Comparison of ENCODE assay signal across 8 cellular contexts in the genomic region with DNA sequence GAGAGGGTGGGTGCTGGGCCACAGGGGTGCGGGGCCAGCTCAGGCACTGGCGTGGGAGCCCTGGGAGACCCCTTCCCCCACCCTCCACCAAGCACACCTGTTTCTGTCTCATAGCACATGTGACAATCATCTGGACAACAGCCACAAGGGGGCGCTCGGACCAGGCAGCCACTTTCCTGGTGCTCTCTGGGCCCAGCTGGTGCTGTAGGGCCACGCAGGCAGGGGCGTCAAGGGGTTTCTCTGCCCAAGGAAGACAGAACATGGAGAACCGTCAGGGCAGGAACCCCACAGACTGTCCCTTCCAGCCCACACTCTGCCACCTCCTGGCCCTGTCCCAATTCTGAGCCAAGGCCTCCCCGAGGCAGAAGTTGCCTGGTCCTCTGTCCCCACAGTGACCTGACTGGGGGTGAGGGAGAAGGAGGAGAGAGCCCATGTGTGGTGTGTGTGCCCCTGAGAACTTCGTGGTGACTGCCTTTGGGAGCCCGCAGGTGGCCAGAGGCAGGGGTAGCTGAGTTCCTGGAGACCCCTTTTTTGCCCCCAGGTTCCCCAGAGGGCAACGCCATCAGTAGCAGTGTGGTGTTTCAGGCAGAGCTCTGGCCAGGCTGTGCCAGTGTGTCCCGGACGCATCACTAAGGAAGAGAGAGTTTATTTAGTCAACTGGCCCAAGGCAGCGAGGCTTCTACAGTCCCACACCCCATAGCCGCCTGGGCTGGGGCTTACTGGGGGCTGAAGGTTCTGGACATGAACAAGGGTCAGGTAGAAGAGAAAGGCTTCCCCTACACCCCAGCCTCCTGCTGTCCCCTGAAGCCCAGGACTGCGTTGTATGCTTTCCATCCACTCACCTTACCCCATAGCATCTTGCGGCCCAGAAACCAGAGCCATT. TPM values are rescaled to one million over a fixed set of nuclear protein-coding genes. Genes with fewer than 3 reads are reported as not detected.
DNase-seq lines count a peak whose midpoint lies in the region; ATAC-seq and TF ChIP-seq lines count a peak whose summit lies in the region.

No MANE protein-coding gene starts in this region.

- peak; percentile 50 for ATAC-seq in left lobe of liver

- peaks cover 71% of the 10 kb centered on the region for H3K36me3 Mint-ChIP-seq in Caco-2 (ENCODE audit: insufficient read depth, unreplicated experiment)

- H3K9me3 Mint-ChIP-seq in Caco-2 (ENCODE audit: unreplicated experiment): no peaks in the 10 kb centered on the region

- no peaks in the 10 kb centered on the region for H3K27me3 Mint-ChIP-seq in Caco-2 (ENCODE audit: insufficient read depth, unreplicated experiment)

- POLR2A ChIA-PET in Caco-2 (lab: Charles Lee): no interaction called here

- CTCF ChIA-PET in Caco-2 (lab: Charles Lee): interaction anchor here (0.6 to 2.1 kb wide), 8 partner anchors 10 to 244 kb away, joined by 3 to 14 read pairs (median 3); a partner anchor contains a TSS

- peaks cover 30% of the 10 kb centered on the region for H3K4me1 Mint-ChIP-seq in Caco-2 (ENCODE audit: low read depth, unreplicated experiment)

- no peaks in the 10 kb centered on the region for H3K27me3 ChIP-seq in Caco-2 (replicated peaks; ENCODE audit: control insufficient read depth, insufficient read depth, low read length)
- no peaks in the 10 kb centered on the region for H3K27me3 ChIP-seq in HAP-1 (ENCODE audit: low read depth)

- peak overlapping the region; percentile 61 for H3K27ac Mint-ChIP-seq in Caco-2 (ENCODE audit: unreplicated experiment)

- in situ Hi-C loops in HAP-1 (cut with MboI; ENCODE audit: low sequenced_read_pairs): no loop called here

- H3K36me3 ChIP-seq in Caco-2 (ENCODE audit: control insufficient read depth, insufficient read depth, low read length): 0 out of 2 replicates have a peak, but pooled peaks cover 1% of the 10 kb centered on the region
- peaks cover 8% of the 10 kb centered on the region for H3K36me3 ChIP-seq in HAP-1 (replicated peaks)

- H3K4me3 Mint-ChIP-seq in Caco-2 (ENCODE audit: unreplicated experiment): peak overlapping the region; percentile 32

- BruUV-seq in Caco-2 (replicated peaks; lab: Mats Ljungman, UMichigan): no TSS peak

- H3K9me3 ChIP-seq in Caco-2: no peaks in the 10 kb centered on the region
- H3K9me3 ChIP-seq in HAP-1: no peaks in the 10 kb centered on the region

- H3K4me1 ChIP-seq in Caco-2 (peaks cover 18% of the 10 kb centered on the region), HAP-1 (peaks cover 19% of the 10 kb centered on the region)

- intact Hi-C loops in Caco-2 (cut with micrococcal nuclease; ENCODE audit: unreplicated experiment): loop anchor here (1.0 kb wide), 2 partner anchors 149 to 244 kb away; no protein-coding TSS in a partner anchor

- H3K4me3 ChIP-seq in Caco-2 (ENCODE audit: low read depth, low read length): no peak overlapping the region
- no peak overlapping the region for H3K4me3 ChIP-seq in HAP-1
- no peak overlapping the region for H3K4me3 ChIP-seq in cardiac fibroblast (replicated peaks in 1 of 2; ENCODE audit: low read depth in 2 of 2, low read length in 2 of 2)

- TF ChIP-seq CTCF in Caco-2 (IDR thresholded peaks at IDR 0.05; ENCODE audit: insufficient read depth in 1 of 2, low read depth in 1 of 2, low read length in 1 of 2, severe bottlenecking in 1 of 2, unreplicated experiment in 1 of 2): peak; percentile 83 to 93
- peak; percentile 77 for TF ChIP-seq CTCF in cardiac fibroblast (IDR thresholded peaks at IDR 0.05; ENCODE audit: low read depth, low read length)

- DNase-seq in Caco-2 (peak; percentile 85 to 89), HAP-1 (ENCODE audit: low spot score in 2 of 2) (peak; percentile 48 to 91), NCI-H2227 (lab: John Stamatoyannopoulos, UW; ENCODE audit: unreplicated experiment) (peak; percentile 67), cardiac fibroblast (ENCODE audit: low read depth in 2 of 2) (peak; percentile 66 to 71), left lobe of liver (ENCODE audit: low spot score) (peak; percentile 78), NCI-H187 treated with DMSO at 0.1 percent for 48 hours (lab: John Stamatoyannopoulos, UW) (no peak)
- peak; percentile 73 for DNase-seq in activated CD4-positive, CD25-positive, alpha-beta regulatory T cell treated with anti-CD3 and anti-CD28 coated beads, Interleukin-2, amount 50 U/mL, for 16 hours (ENCODE audit: low read depth, low spot score)
- peak; percentile 66 to 83 (median 81) for DNase-seq in stimulated activated CD4-positive, alpha-beta T cell treated with anti-CD3 and anti-CD28 coated beads, TNF-alpha, amount 100 ng/mL, for 24 hours (ENCODE audit: low read depth in 3 of 3)

RNA-seq across cellular contexts. Expression of a gene that starts 3.1 kb away (rescaled TPM):
- total RNA-seq in Caco-2 (2022) (34.9 and 41.7 TPM in 2 replicates), left lobe of liver (13.5 TPM)

RNA-seq across cellular contexts. Expression of a gene that starts 12.2 kb away (rescaled TPM):
- total RNA-seq in Caco-2 (2022) (6.7 and 10.7 TPM in 2 replicates), left lobe of liver (2.4 TPM)
